In genomic region chr10:86769991-86770390, GRCh38 we compare ENCODE assay signal across 1 cellular context.
TF ChIP-seq lines count a peak whose summit lies in the region.

No MANE protein-coding gene starts in this region.

TF ChIP-seq in H1, 55 proteins besides CTCF, POLR2A, EP300 and RAD21 (continued from another document):
- TF ChIP-seq CHD7 (IDR thresholded peaks at IDR 0.05; ENCODE audit: insufficient replicate concordance, low read length) (no peak), RXRA (IDR thresholded peaks at IDR 0.05; ENCODE audit: insufficient read depth, low read depth, low read length) (no peak), CEBPB (IDR thresholded peaks at IDR 0.05; ENCODE audit: low read depth, low read length) (no peak), E2F6 (IDR thresholded peaks at IDR 0.05) (no peak), RBBP5 (IDR thresholded peaks at IDR 0.05; ENCODE audit: borderline replicate concordance, low read depth, low read length) (no peak), FOSL1 (IDR thresholded peaks at IDR 0.05; ENCODE audit: insufficient read depth, low read depth, low read length) (no peak), SIN3A (conservative IDR thresholded peaks at IDR 0.05 in 1 of 2, IDR thresholded peaks at IDR 0.05 in 1 of 2; ENCODE audit: low read depth in 1 of 2, low read length in 2 of 2) (no peak), SIRT6 (IDR thresholded peaks at IDR 0.05; ENCODE audit: low read length) (no peak), TBP (IDR thresholded peaks at IDR 0.05; ENCODE audit: low read depth, low read length) (no peak), KDM1A (IDR thresholded peaks at IDR 0.05; ENCODE audit: borderline replicate concordance, low read length) (no peak), KDM5A (IDR thresholded peaks at IDR 0.05; ENCODE audit: low read length) (no peak), TAF1 (IDR thresholded peaks at IDR 0.05; ENCODE audit: low read depth, low read length) (no peak), ZNF274 (IDR thresholded peaks at IDR 0.05; ENCODE audit: borderline replicate concordance, extremely low read depth, low read length) (no peak), EGR1 (IDR thresholded peaks at IDR 0.05; ENCODE audit: borderline replicate concordance, low read depth, low read length) (no peak)
